1 cellular context compared by ENCODE assay signal in the genomic region with DNA sequence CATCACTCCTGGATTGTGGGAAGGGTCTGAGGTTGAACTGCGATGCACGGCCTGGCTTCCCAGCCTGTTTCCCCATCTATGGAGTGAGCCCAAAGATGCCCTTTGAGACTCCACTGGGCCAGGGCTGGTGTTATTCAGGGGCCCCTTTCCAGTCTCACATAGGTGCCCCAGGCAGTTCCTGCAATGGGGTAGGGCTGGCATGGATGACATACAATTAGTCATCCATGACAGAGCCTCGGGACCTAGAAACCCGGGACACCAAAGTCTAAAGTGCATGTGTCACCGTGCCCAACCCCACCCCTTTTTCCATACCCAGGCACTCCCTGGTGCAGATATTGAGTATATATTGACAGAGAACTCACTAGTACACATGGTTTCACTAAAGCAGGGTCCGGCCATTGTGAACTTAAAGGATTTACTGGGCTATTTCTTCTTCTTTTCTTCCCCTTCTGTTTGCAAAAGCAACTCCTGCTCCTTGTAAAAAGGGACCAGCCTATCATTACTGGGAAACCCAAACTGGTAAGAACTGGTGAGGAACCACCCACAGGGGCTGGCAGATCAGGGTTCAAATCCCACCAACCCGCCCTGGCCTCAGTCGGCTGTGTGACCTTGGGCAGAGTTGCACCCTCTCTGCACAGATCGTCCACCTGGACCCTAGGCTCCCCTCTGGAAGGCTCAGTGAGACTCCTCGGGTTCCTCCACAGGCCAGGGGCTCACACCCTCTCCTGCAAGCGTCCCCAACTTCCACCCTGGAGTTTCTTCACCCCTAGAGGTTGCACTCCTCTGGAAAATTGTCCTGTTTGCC.
TF ChIP-seq lines count a peak whose summit lies in the region.

No MANE protein-coding gene starts in this region.

TF ChIP-seq in HepG2, 621 proteins besides CTCF, POLR2A, EP300 and RAD21 (continued from another document and continues in another):
- TF ChIP-seq DRAP1 (CRISPR knock-in tag; IDR thresholded peaks at IDR 0.05) (peak; percentile 25; the same call in 1 of the 2 replicates), RXRB (CRISPR knock-in tag; IDR thresholded peaks at IDR 0.05; ENCODE audit: borderline replicate concordance) (peak; percentile 42; the same call in 1 of the 2 replicates), ZSCAN21 (CRISPR knock-in tag; IDR thresholded peaks at IDR 0.05; ENCODE audit: borderline replicate concordance) (no peak), ZNF850 (CRISPR knock-in tag; conservative IDR thresholded peaks at IDR 0.05) (no peak), ETV5 (CRISPR knock-in tag; IDR thresholded peaks at IDR 0.05; ENCODE audit: borderline replicate concordance) (peak; percentile 31; the same call in 1 of the 2 replicates), TFE3 (CRISPR knock-in tag; IDR thresholded peaks at IDR 0.05) (peak; percentile 45; the same call in 1 of the 2 replicates), MYNN (CRISPR knock-in tag; IDR thresholded peaks at IDR 0.05; ENCODE audit: low read depth) (no peak), LCORL (IDR thresholded peaks at IDR 0.05) (no peak), LCORL (CRISPR knock-in tag; IDR thresholded peaks at IDR 0.05) (peak; percentile 65; the same call in 1 of the 2 replicates), ZNF629 (CRISPR knock-in tag; conservative IDR thresholded peaks at IDR 0.05) (no peak), PHF5A (CRISPR knock-in tag; IDR thresholded peaks at IDR 0.05; ENCODE audit: low read depth, unreplicated experiment) (no peak), REST (IDR thresholded peaks at IDR 0.05; ENCODE audit: borderline replicate concordance in 1 of 2, low read depth in 1 of 2, low read length in 2 of 2) (no peak), RARA (CRISPR knock-in tag; IDR thresholded peaks at IDR 0.05) (peak; percentile 30; the same call in 1 of the 2 replicates), MBNL3 (CRISPR knock-in tag; conservative IDR thresholded peaks at IDR 0.05) (no peak), ZBTB39 (CRISPR knock-in tag; IDR thresholded peaks at IDR 0.05) (no peak), RERE (CRISPR knock-in tag; IDR thresholded peaks at IDR 0.05; ENCODE audit: low read depth) (no peak), TBX3 (IDR thresholded peaks at IDR 0.05; ENCODE audit: borderline replicate concordance) (no peak), ATM (IDR thresholded peaks at IDR 0.05; ENCODE audit: borderline replicate concordance) (no peak), ZNF296 (CRISPR knock-in tag; conservative IDR thresholded peaks at IDR 0.05) (no peak), ZNF746 (CRISPR knock-in tag; IDR thresholded peaks at IDR 0.05) (0 out of 2 replicates have a peak, but pooled peaks have one; percentile 23), DMAP1 (CRISPR knock-in tag; IDR thresholded peaks at IDR 0.05) (0 out of 2 replicates have a peak, but pooled peaks have one; percentile 38), ZNF841 (CRISPR knock-in tag; IDR thresholded peaks at IDR 0.05; ENCODE audit: borderline replicate concordance) (no peak)
- TF ChIP-seq, protein P1, sequence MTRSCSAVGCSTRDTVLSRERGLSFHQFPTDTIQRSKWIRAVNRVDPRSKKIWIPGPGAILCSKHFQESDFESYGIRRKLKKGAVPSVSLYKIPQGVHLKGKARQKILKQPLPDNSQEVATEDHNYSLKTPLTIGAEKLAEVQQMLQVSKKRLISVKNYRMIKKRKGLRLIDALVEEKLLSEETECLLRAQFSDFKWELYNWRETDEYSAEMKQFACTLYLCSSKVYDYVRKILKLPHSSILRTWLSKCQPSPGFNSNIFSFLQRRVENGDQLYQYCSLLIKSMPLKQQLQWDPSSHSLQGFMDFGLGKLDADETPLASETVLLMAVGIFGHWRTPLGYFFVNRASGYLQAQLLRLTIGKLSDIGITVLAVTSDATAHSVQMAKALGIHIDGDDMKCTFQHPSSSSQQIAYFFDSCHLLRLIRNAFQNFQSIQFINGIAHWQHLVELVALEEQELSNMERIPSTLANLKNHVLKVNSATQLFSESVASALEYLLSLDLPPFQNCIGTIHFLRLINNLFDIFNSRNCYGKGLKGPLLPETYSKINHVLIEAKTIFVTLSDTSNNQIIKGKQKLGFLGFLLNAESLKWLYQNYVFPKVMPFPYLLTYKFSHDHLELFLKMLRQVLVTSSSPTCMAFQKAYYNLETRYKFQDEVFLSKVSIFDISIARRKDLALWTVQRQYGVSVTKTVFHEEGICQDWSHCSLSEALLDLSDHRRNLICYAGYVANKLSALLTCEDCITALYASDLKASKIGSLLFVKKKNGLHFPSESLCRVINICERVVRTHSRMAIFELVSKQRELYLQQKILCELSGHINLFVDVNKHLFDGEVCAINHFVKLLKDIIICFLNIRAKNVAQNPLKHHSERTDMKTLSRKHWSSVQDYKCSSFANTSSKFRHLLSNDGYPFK (CRISPR knock-in tag; IDR thresholded peaks at IDR 0.05; ENCODE audit: borderline replicate concordance), result no peak
- TF ChIP-seq, protein P2, sequence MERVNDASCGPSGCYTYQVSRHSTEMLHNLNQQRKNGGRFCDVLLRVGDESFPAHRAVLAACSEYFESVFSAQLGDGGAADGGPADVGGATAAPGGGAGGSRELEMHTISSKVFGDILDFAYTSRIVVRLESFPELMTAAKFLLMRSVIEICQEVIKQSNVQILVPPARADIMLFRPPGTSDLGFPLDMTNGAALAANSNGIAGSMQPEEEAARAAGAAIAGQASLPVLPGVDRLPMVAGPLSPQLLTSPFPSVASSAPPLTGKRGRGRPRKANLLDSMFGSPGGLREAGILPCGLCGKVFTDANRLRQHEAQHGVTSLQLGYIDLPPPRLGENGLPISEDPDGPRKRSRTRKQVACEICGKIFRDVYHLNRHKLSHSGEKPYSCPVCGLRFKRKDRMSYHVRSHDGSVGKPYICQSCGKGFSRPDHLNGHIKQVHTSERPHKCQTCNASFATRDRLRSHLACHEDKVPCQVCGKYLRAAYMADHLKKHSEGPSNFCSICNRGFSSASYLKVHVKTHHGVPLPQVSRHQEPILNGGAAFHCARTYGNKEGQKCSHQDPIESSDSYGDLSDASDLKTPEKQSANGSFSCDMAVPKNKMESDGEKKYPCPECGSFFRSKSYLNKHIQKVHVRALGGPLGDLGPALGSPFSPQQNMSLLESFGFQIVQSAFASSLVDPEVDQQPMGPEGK (CRISPR knock-in tag; IDR thresholded peaks at IDR 0.05), result peak; percentile 31; the same call in 1 of the 2 replicates
- TF ChIP-seq, protein P3, sequence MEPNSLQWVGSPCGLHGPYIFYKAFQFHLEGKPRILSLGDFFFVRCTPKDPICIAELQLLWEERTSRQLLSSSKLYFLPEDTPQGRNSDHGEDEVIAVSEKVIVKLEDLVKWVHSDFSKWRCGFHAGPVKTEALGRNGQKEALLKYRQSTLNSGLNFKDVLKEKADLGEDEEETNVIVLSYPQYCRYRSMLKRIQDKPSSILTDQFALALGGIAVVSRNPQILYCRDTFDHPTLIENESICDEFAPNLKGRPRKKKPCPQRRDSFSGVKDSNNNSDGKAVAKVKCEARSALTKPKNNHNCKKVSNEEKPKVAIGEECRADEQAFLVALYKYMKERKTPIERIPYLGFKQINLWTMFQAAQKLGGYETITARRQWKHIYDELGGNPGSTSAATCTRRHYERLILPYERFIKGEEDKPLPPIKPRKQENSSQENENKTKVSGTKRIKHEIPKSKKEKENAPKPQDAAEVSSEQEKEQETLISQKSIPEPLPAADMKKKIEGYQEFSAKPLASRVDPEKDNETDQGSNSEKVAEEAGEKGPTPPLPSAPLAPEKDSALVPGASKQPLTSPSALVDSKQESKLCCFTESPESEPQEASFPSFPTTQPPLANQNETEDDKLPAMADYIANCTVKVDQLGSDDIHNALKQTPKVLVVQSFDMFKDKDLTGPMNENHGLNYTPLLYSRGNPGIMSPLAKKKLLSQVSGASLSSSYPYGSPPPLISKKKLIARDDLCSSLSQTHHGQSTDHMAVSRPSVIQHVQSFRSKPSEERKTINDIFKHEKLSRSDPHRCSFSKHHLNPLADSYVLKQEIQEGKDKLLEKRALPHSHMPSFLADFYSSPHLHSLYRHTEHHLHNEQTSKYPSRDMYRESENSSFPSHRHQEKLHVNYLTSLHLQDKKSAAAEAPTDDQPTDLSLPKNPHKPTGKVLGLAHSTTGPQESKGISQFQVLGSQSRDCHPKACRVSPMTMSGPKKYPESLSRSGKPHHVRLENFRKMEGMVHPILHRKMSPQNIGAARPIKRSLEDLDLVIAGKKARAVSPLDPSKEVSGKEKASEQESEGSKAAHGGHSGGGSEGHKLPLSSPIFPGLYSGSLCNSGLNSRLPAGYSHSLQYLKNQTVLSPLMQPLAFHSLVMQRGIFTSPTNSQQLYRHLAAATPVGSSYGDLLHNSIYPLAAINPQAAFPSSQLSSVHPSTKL (CRISPR knock-in tag; IDR thresholded peaks at IDR 0.05), result peak; percentile 86
